Comparison of ENCODE assay signal across 15 cellular contexts in the genomic region with DNA sequence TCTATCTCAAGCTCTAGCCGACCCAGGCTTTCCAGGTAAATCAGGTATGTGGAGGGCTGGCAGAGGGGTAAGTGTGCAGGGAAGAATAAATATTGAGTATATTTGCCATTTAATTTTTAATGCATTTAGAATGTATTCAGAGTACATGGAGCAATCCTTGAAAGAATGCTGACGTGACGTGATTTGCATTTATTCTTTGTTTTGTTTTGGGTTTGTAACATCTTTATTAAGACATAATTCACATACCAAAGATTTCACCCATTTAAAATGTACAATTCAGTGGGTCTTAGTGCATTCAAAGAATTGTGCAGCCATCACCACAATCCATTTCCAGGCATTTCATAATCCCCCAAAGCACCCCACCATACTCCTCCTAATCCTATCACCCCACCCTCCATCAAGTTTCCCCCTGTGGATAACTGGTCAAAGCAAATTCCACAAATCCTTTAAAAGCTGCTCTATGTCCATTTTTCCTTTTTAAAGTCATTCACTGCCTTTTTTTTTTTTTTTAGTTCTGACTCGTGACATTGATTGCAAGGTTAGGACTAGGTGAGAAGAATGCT.
"Had no signal": no experiment of that assay in that cellular context is flagged by ENCODE, and none has a peak within 500 bp of the region (broad histone marks: within the 10 kb centered on the region; RNA-seq: fewer than 3 reads in every experiment).

No MANE protein-coding gene starts in this region.

- DNase-seq: colonic mucosa; effector CD4-positive, alpha-beta T cell; gastrocnemius medialis; heart right ventricle; hypothalamus; kidney glomerular epithelial cell; naive thymus-derived CD4-positive, alpha-beta T cell; posterior cingulate gyrus; stimulated activated CD4-positive, alpha-beta T cell treated with anti-CD3 and anti-CD28 coated beads, Interleukin-2, amount 100 ng/mL, for 48 hours; stimulated activated naive CD4-positive, alpha-beta T cell treated with Interleukin-2 at 50 U/mL for 16 hours; trophoblast cell had no signal

- H3K27me3 ChIP-seq: colonic mucosa, gastrocnemius medialis, right atrium auricular region had no signal

- H3K36me3 Mint-ChIP-seq: naive thymus-derived CD4-positive, alpha-beta T cell had no signal

- H3K4me1 ChIP-seq: colonic mucosa, gastrocnemius medialis, heart right ventricle, right atrium auricular region had no signal

- H3K27ac Mint-ChIP-seq: naive thymus-derived CD4-positive, alpha-beta T cell had no signal

- H3K4me2 ChIP-seq: smooth muscle cell had no signal

- H3K4me3 ChIP-seq: colonic mucosa, gastrocnemius medialis, heart right ventricle, right atrium auricular region, smooth muscle cell had no signal

- H3K36me3 ChIP-seq: colonic mucosa, gastrocnemius medialis, heart right ventricle, neutrophil, right atrium auricular region had no signal

- H3K9me3 ChIP-seq: colonic mucosa, gastrocnemius medialis, heart right ventricle, neutrophil, right atrium auricular region had no signal

- H3K27ac ChIP-seq: colonic mucosa, gastrocnemius medialis, heart right ventricle, neutrophil, right atrium auricular region had no signal

- FAIRE-seq: islet of Langerhans had no signal

- H3K4me1 Mint-ChIP-seq: naive thymus-derived CD4-positive, alpha-beta T cell had no signal

- H3K4me3 Mint-ChIP-seq: naive thymus-derived CD4-positive, alpha-beta T cell had no signal

- ATAC-seq: gastrocnemius medialis; heart right ventricle; naive thymus-derived CD4-positive, alpha-beta T cell had no signal
